23 cellular contexts compared by ENCODE assay signal in genomic region chr16:86270696-86271095, GRCh38.
A peak's percentile ranks its signal among the peaks of the same experiment; 100 is the strongest.
DNase-seq lines count a peak whose midpoint lies in the region; ATAC-seq lines count a peak whose summit lies in the region.
"Had no signal": no experiment of that assay in that cellular context is flagged by ENCODE, and none has a peak within 500 bp of the region (broad histone marks: within the 10 kb centered on the region; RNA-seq: fewer than 3 reads in every experiment).

No MANE protein-coding gene starts in this region.

- H4K8ac ChIP-seq in mesendoderm (ENCODE audit: low read depth, low read length), result no peak overlapping the region

- H2AK5ac ChIP-seq in mesendoderm (ENCODE audit: low read length), result no peak overlapping the region

- H2BK15ac ChIP-seq in mesendoderm (replicated peaks; ENCODE audit: low read depth), result no peak overlapping the region

- H3K4me3 ChIP-seq in MG63, result no peak overlapping the region
- no peak overlapping the region for H3K4me3 ChIP-seq in mesendoderm (ENCODE audit: low read length)
- no peak overlapping the region for H3K4me3 ChIP-seq in rectal smooth muscle tissue (ENCODE audit: low read length)
- H3K4me3 ChIP-seq: GM12878 had no signal

- H3K9ac ChIP-seq in mesendoderm (ENCODE audit: low read length) (no peak overlapping the region), rectal smooth muscle tissue (ENCODE audit: low read length) (no peak overlapping the region)
- H3K9ac ChIP-seq: SK-N-SH had no signal

- no CpG with 5 or more reads among the region's 7 CpGs for WGBS in mesendoderm (ENCODE audit: extremely low coverage, insufficient coverage, low lambda C conversion rate)

- no peaks in the 10 kb centered on the region for H3K79me1 ChIP-seq in mesendoderm (ENCODE audit: low read length)

- H3K18ac ChIP-seq in mesendoderm (ENCODE audit: low read length), result no peak overlapping the region

- no peak overlapping the region for H4K5ac ChIP-seq in mesendoderm (ENCODE audit: low read length)

- peak; percentile 43 for DNase-seq in AG08396 (ENCODE audit: low spot score)
- peak; percentile 73 for DNase-seq in MG63
- no peak for DNase-seq in mesendoderm
- DNase-seq in activated CD8-positive, alpha-beta memory T cell treated with anti-CD3 and anti-CD28 coated beads, Interleukin-2, amount 50 U/mL, for 48 hours, result no peak
- DNase-seq in NCI-H187 treated with DMSO at 0.1 percent for 48 hours (lab: John Stamatoyannopoulos, UW), result no peak
- no peak for DNase-seq in ACHN
- DNase-seq: CD4-positive, alpha-beta T cell; DMS53; EL; GDM1; NCI-H1092 treated with DMSO at 0.1 percent for 48 hours; NCI-H1436; NCI-H187; NCI-H2171 treated with DMSO at 0.1 percent for 48 hours; NCI-H345; NCI-H524; NCI-H774; SK-N-SH had no signal

- peaks cover 6% of the 10 kb centered on the region; the same call in 1 of the 2 replicates for H3K27me3 ChIP-seq in MG63
- no peaks in the 10 kb centered on the region for H3K27me3 ChIP-seq in mesendoderm (ENCODE audit: insufficient read depth, low read length, poor library complexity)
- H3K27me3 ChIP-seq in rectal smooth muscle tissue (ENCODE audit: control insufficient read depth, insufficient read depth, low read length), result no peaks in the 10 kb centered on the region

- no peak overlapping the region for H2BK120ac ChIP-seq in mesendoderm (ENCODE audit: low read depth, low read length)

- H3K79me2 ChIP-seq in mesendoderm (ENCODE audit: control insufficient read depth, insufficient read depth, low read length), result no peaks in the 10 kb centered on the region

- H3K56ac ChIP-seq in mesendoderm (ENCODE audit: low read length), result peak overlapping the region; percentile 11

- H3K9me3 ChIP-seq in MG63, result peaks cover 10% of the 10 kb centered on the region
- H3K9me3 ChIP-seq: SK-N-SH had no signal

- H3K27ac ChIP-seq in mesendoderm (ENCODE audit: low read depth, low read length) (no peak overlapping the region), rectal smooth muscle tissue (ENCODE audit: low read depth, low read length) (peak overlapping the region; percentile 64)
- H3K27ac ChIP-seq: 22Rv1 had no signal

- no peaks in the 10 kb centered on the region for H3K4me1 ChIP-seq in mesendoderm (ENCODE audit: control insufficient read depth, low read depth, low read length)
- H3K4me1 ChIP-seq in rectal smooth muscle tissue (ENCODE audit: control insufficient read depth, insufficient read depth, low read length), result peaks cover 6% of the 10 kb centered on the region

- H3K36me3 ChIP-seq in MG63, result no peaks in the 10 kb centered on the region
- H3K36me3 ChIP-seq in mesendoderm (ENCODE audit: control insufficient read depth, insufficient read depth, low read length), result no peaks in the 10 kb centered on the region
- H3K36me3 ChIP-seq in rectal smooth muscle tissue (ENCODE audit: control insufficient read depth, insufficient read depth, low read length), result no peaks in the 10 kb centered on the region

- H2BK5ac ChIP-seq in mesendoderm (ENCODE audit: low read length), result no peak overlapping the region

- in situ Hi-C loops in ACHN (cut with HindIII; ENCODE audit: low pct_ligation_motif_present, low pct_unique_long_range_greater_than_20kb, low sequenced_read_pairs), result no loop called here

- no peak overlapping the region for H3K4ac ChIP-seq in mesendoderm (ENCODE audit: low read depth, low read length)

- ATAC-seq in HG03439 (IDR thresholded peaks at IDR 0.05; ENCODE audit: unreplicated experiment), result no peak
- ATAC-seq: GM12878, HCT116 had no signal

- no peak overlapping the region for H3K23ac ChIP-seq in mesendoderm (ENCODE audit: low read length)

- no peak overlapping the region for H3K4me2 ChIP-seq in mesendoderm (ENCODE audit: low read length)
- H3K4me2 ChIP-seq: SK-N-SH had no signal

Comparison
In these comparisons a context has a peak if more than half of its experiments do, and no peak if none do; other contexts are left out.
1. DNase-seq: peak in AG08396 (single experiment) and MG63 (single experiment); none in mesendoderm (single experiment), activated CD8-positive, alpha-beta memory T cell treated with anti-CD3 and anti-CD28 coated beads, Interleukin-2, amount 50 U/mL, for 48 hours (single experiment), NCI-H187 treated with DMSO at 0.1 percent for 48 hours (single experiment) and ACHN (single experiment).